Comparison of ENCODE assay signal across 14 cellular contexts in genomic region chr1:167128261-167129227, GRCh38. TPM values are rescaled to one million over a fixed set of nuclear protein-coding genes. Genes with fewer than 3 reads are reported as not detected.
DNase-seq lines count a peak whose midpoint lies in the region; ATAC-seq and TF ChIP-seq lines count a peak whose summit lies in the region.
"Had no signal": no experiment of that assay in that cellular context is flagged by ENCODE, and none has a peak within 500 bp of the region (broad histone marks: within the 10 kb centered on the region; RNA-seq: fewer than 3 reads in every experiment).

No MANE protein-coding gene starts in this region.

- H3K4me1 Mint-ChIP-seq in chondrocyte (ENCODE audit: low read depth), result peaks cover 3% of the 10 kb centered on the region
- H3K4me1 Mint-ChIP-seq: mesothelial cell of epicardium had no signal

- peaks cover 5 to 20% of the 10 kb centered on the region in 2 donors for H3K4me1 ChIP-seq in gastrocnemius medialis
- H3K4me1 ChIP-seq: thyroid gland had no signal

- H3K9me3 Mint-ChIP-seq in chondrocyte (ENCODE audit: low read depth), result no peaks in the 10 kb centered on the region
- H3K9me3 Mint-ChIP-seq: mesothelial cell of epicardium had no signal

- peak overlapping the region in 3 of 4 donors; percentile 18 to 55 (median 52) for H3K27ac ChIP-seq in gastrocnemius medialis
- H3K27ac ChIP-seq: thyroid gland had no signal

- TF ChIP-seq CTCF in chondrocyte (IDR thresholded peaks at IDR 0.05) (peak; percentile 71), gastrocnemius medialis (IDR thresholded peaks at IDR 0.05 in 4 of 5, conservative IDR thresholded peaks at IDR 0.05 in 1 of 5) (peak in 2 of 5 experiments; percentile 21 to 27)

- no peak overlapping the region for H3K4me3 Mint-ChIP-seq in chondrocyte (ENCODE audit: unreplicated experiment)
- H3K4me3 Mint-ChIP-seq: activated CD8-positive, alpha-beta T cell treated with anti-CD3 and anti-CD28 coated beads, Interleukin-2, amount 10 ng/mL, durations not matched to agents 7 days and 5 days; mesothelial cell of epicardium had no signal

- H3K27ac Mint-ChIP-seq in chondrocyte (ENCODE audit: unreplicated experiment), result no peak overlapping the region
- H3K27ac Mint-ChIP-seq: activated CD8-positive, alpha-beta T cell treated with anti-CD3 and anti-CD28 coated beads, Interleukin-2, amount 10 ng/mL, durations not matched to agents 7 days and 5 days; mesothelial cell of epicardium had no signal

- DNase-seq in NOMO-1 treated with DMSO at 0.1 percent for 48 hours (lab: John Stamatoyannopoulos, UW; ENCODE audit: unreplicated experiment), result peak; percentile 10
- DNase-seq in NOMO-1 treated with dmso at 0.1 percent for 144 hours (lab: John Stamatoyannopoulos, UW; ENCODE audit: unreplicated experiment), result no peak
- DNase-seq in NCI-H526 (lab: John Stamatoyannopoulos, UW), result peak; percentile 41 to 75
- DNase-seq in chondrocyte (ENCODE audit: low spot score), result no peak
- DNase-seq in gastrocnemius medialis, result no peak
- DNase-seq in NCI-H2227 treated with DMSO at 0.1 percent for 48 hours (lab: John Stamatoyannopoulos, UW), result no peak
- no peak for DNase-seq in NCI-H510A treated with DMSO at 0.1 percent for 48 hours (lab: John Stamatoyannopoulos, UW)
- DNase-seq: activated CD8-positive, alpha-beta T cell treated with anti-CD3 and anti-CD28 coated beads, Interleukin-2, amount 10 ng/mL, durations not matched to agents 7 days and 5 days; foreskin fibroblast; NCI-H226; thyroid gland had no signal

- in situ Hi-C loops in gastrocnemius medialis (cut with MboI; ENCODE audit: low sequenced_read_pairs in 4 of 4), result loop anchor here in 1 of 4 donors (10.0 kb wide), 1 partner anchor 64 kb away; no protein-coding TSS in a partner anchor

- peaks cover 0 to 51% of the 10 kb centered on the region in 2 donors for H3K36me3 ChIP-seq in gastrocnemius medialis
- H3K36me3 ChIP-seq: thyroid gland had no signal

- intact Hi-C loops in gastrocnemius medialis (cut with DNase I; ENCODE audit: low total_unique reads), result loop anchor here (2.0 kb wide), 1 partner anchor 62 kb away; no protein-coding TSS in a partner anchor

- ATAC-seq in gastrocnemius medialis (peak in 1 of 2 donors; percentile 46), GM18498 (IDR thresholded peaks at IDR 0.05; ENCODE audit: unreplicated experiment) (no peak)
- ATAC-seq: activated CD8-positive, alpha-beta T cell treated with anti-CD3 and anti-CD28 coated beads, Interleukin-2, amount 10 ng/mL, durations not matched to agents 7 days and 5 days had no signal

- no peak for TF ChIP-seq POLR2A in gastrocnemius medialis (IDR thresholded peaks at IDR 0.05)

- no peaks in the 10 kb centered on the region for H3K27me3 ChIP-seq in gastrocnemius medialis
- H3K27me3 ChIP-seq: thyroid gland had no signal

- H3K36me3 Mint-ChIP-seq in chondrocyte (ENCODE audit: low read depth), result peaks cover 23% of the 10 kb centered on the region
- H3K36me3 Mint-ChIP-seq: mesothelial cell of epicardium had no signal

- no peak overlapping the region for H3K4me3 ChIP-seq in gastrocnemius medialis
- H3K4me3 ChIP-seq: thyroid gland had no signal

- H3K9me3 ChIP-seq in gastrocnemius medialis, result no peaks in the 10 kb centered on the region
- H3K9me3 ChIP-seq: thyroid gland had no signal

- H3K27me3 Mint-ChIP-seq in chondrocyte (ENCODE audit: low read depth), result no peaks in the 10 kb centered on the region

RNA-seq across cellular contexts. Expression of gene STYXL2, which starts 34.7 kb away (rescaled TPM):
- 10.5 to 13.2 TPM (median 10.5 TPM) in 3 replicates for total RNA-seq in chondrocyte
- 100 to 1,000 TPM in 1 of 4 donors, 10 to 100 TPM in 3; 63.7 to 159 (median 89.1) TPM for total RNA-seq in gastrocnemius medialis
- total RNA-seq: activated CD8-positive, alpha-beta T cell treated with anti-CD3 and anti-CD28 coated beads, Interleukin-2, amount 10 ng/mL, durations not matched to agents 7 days and 5 days; thyroid gland had no signal

RNA-seq across cellular contexts. Expression of gene GPA33, which starts 38.4 kb away (rescaled TPM):
- total RNA-seq in chondrocyte (0.99 TPM in 1 of 3 replicates, not detected in the others), gastrocnemius medialis (1 to 10 TPM in 1 of 4 donors, not detected in 3; 1.9 TPM)
- total RNA-seq: posterior vena cava, thyroid gland had no signal

Comparison
In these comparisons a context has a peak if more than half of its experiments do, and no peak if none do; other contexts are left out.
1. DNase-seq: peak in NOMO-1 treated with DMSO at 0.1 percent for 48 hours (single experiment) and NCI-H526 (2 of 2); none in NOMO-1 treated with dmso at 0.1 percent for 144 hours (single experiment), chondrocyte (single experiment), gastrocnemius medialis (0 of 2), NCI-H2227 treated with DMSO at 0.1 percent for 48 hours (single experiment) and NCI-H510A treated with DMSO at 0.1 percent for 48 hours (single experiment).